1 cellular context compared by ENCODE assay signal in genomic region chr17:60386137-60386395, GRCh38.
TF ChIP-seq lines count a peak whose summit lies in the region.

No MANE protein-coding gene starts in this region.

TF ChIP-seq in H1, 55 proteins besides CTCF, POLR2A, EP300 and RAD21 (continued from another document):
- TF ChIP-seq USF2 (IDR thresholded peaks at IDR 0.05; ENCODE audit: low read length) (no peak), BACH1 (IDR thresholded peaks at IDR 0.05; ENCODE audit: low read length) (no peak), SIX5 (IDR thresholded peaks at IDR 0.05; ENCODE audit: low read depth, low read length) (no peak), E2F6 (IDR thresholded peaks at IDR 0.05) (no peak), TAF7 (optimal IDR thresholded peaks at IDR 0.05; ENCODE audit: borderline replicate concordance, low read depth, low read length) (no peak), MAX (IDR thresholded peaks at IDR 0.05) (no peak), ASH2L (IDR thresholded peaks at IDR 0.05; ENCODE audit: low read length) (no peak), GTF2F1 (IDR thresholded peaks at IDR 0.05; ENCODE audit: borderline replicate concordance, low read depth, low read length) (no peak), SP2 (IDR thresholded peaks at IDR 0.05; ENCODE audit: low read length) (no peak), SP4 (IDR thresholded peaks at IDR 0.05; ENCODE audit: low read length) (no peak), CHD2 (IDR thresholded peaks at IDR 0.05; ENCODE audit: low read length) (no peak)
